In genomic region chr12:110575326-110575725, GRCh38 we compare ENCODE assay signal across 15 cellular contexts. TPM values are rescaled to one million over a fixed set of nuclear protein-coding genes. Genes with fewer than 3 reads are reported as not detected.
A peak's percentile ranks its signal among the peaks of the same experiment; 100 is the strongest.
DNase-seq lines count a peak whose midpoint lies in the region; ATAC-seq and TF ChIP-seq lines count a peak whose summit lies in the region.
"Had no signal": no experiment of that assay in that cellular context is flagged by ENCODE, and none has a peak within 500 bp of the region (broad histone marks: within the 10 kb centered on the region; RNA-seq: fewer than 3 reads in every experiment).

No MANE protein-coding gene starts in this region.

- intact Hi-C loops in Calu3 (cut with micrococcal nuclease; ENCODE audit: unreplicated experiment): no loop called here
- intact Hi-C loops in PC-3 (cut with micrococcal nuclease): no loop called here

- H3K4me3 ChIP-seq in PC-3 (ENCODE audit: low read length): no peak overlapping the region
- no peak overlapping the region for H3K4me3 ChIP-seq in fibroblast of villous mesenchyme (ENCODE audit: low read depth, low read length)
- H3K4me3 ChIP-seq: HAP-1, SJSA1 had no signal

- peak overlapping the region; percentile 96 for H3K27ac Mint-ChIP-seq in Calu3 (ENCODE audit: unreplicated experiment)

- no peak for ATAC-seq in PC-3
- no peak for ATAC-seq in SK-N-SH treated with all-trans-retinoic acid at 6 μM for 48 hours
- no peak for ATAC-seq in GM21390 (IDR thresholded peaks at IDR 0.05; ENCODE audit: unreplicated experiment)

- H3K4me2 ChIP-seq in PC-3 (ENCODE audit: low read length): peak overlapping the region; percentile 4; the same call in 1 of the 2 replicates

- H3K36me3 Mint-ChIP-seq in Calu3 (ENCODE audit: insufficient read depth, unreplicated experiment): peaks cover 32% of the 10 kb centered on the region

- no peaks in the 10 kb centered on the region for H3K27me3 Mint-ChIP-seq in Calu3 (ENCODE audit: unreplicated experiment)

- H4K20me1 ChIP-seq in PC-3 (ENCODE audit: low read length): 0 out of 2 replicates have a peak, but pooled peaks cover 10% of the 10 kb centered on the region

- BruUV-seq in Calu3 (replicated peaks; lab: Mats Ljungman, UMichigan) (no TSS peak), PC-3 (replicated peaks; lab: Mats Ljungman, UMichigan) (no TSS peak)

- peaks cover 85% of the 10 kb centered on the region for H3K79me2 ChIP-seq in PC-3 (ENCODE audit: low read length)

- POLR2A ChIA-PET in PC-3 (lab: Charles Lee; ENCODE audit: unreplicated experiment): no interaction called here

- H3K27me3 ChIP-seq in PC-3 (ENCODE audit: low read length): no peaks in the 10 kb centered on the region
- H3K27me3 ChIP-seq: SJSA1 had no signal

- CTCF ChIA-PET in Calu3 (lab: Charles Lee): interaction anchor here (0.6 to 1.2 kb wide), 8 partner anchors 10 to 364 kb away, joined by 3 to 8 read pairs (median 5); no protein-coding TSS in a partner anchor
- CTCF ChIA-PET in PC-3 (lab: Charles Lee): interaction anchor here (0.7 kb wide), 1 partner anchor 106 kb away, joined by 3 read pairs; the partner anchor contains the start of gene FAM216A

- H3K4me3 Mint-ChIP-seq in Calu3 (ENCODE audit: low read depth, unreplicated experiment): peak overlapping the region; percentile 26

- no peak overlapping the region for H3K9ac ChIP-seq in PC-3 (ENCODE audit: low read length)

- H2AFZ ChIP-seq in PC-3 (ENCODE audit: low read length): no peak overlapping the region

- peaks cover 44% of the 10 kb centered on the region for H3K4me1 Mint-ChIP-seq in Calu3 (ENCODE audit: low read depth, unreplicated experiment)

- DNase-seq in Calu3 (no peak), PC-3 (no peak), fibroblast of villous mesenchyme (ENCODE audit: low read depth) (peak; percentile 56), renal cortical epithelial cell (ENCODE audit: low read depth) (peak; percentile 72), COLO829 (ENCODE audit: low spot score) (no peak), NCI-H524 treated with DMSO at 0.1 percent for 48 hours (lab: John Stamatoyannopoulos, UW) (no peak)
- DNase-seq: activated CD8-positive, alpha-beta memory T cell treated with anti-CD3 and anti-CD28 coated beads for 24 hours; COR-L47; NCI-H446; nucleus accumbens; stimulated activated CD4-positive, alpha-beta T cell treated with anti-CD3 and anti-CD28 coated beads, Interleukin-2, amount 100 ng/mL, for 48 hours had no signal

- peaks cover 19% of the 10 kb centered on the region for H3K36me3 ChIP-seq in PC-3 (ENCODE audit: low read depth, low read length)

- peaks cover 21% of the 10 kb centered on the region for H3F3A ChIP-seq in PC-3 (ENCODE audit: low read length, unreplicated experiment)

- no peaks in the 10 kb centered on the region for H3K9me2 ChIP-seq in PC-3 (replicated peaks; ENCODE audit: low read length)

- peaks cover 41% of the 10 kb centered on the region for H3K4me1 ChIP-seq in PC-3 (ENCODE audit: insufficient read depth, low read length)

- peaks cover 4% of the 10 kb centered on the region for H3K9me3 Mint-ChIP-seq in Calu3 (ENCODE audit: low read depth, unreplicated experiment)

- no peak overlapping the region for H3K27ac ChIP-seq in PC-3 (ENCODE audit: low read length)
- H3K27ac ChIP-seq: SJSA1 had no signal

- TF ChIP-seq CTCF in Calu3 (IDR thresholded peaks at IDR 0.05; ENCODE audit: unreplicated experiment) (no peak), PC-3 (conservative IDR thresholded peaks at IDR 0.05; ENCODE audit: low read depth, low read length) (no peak), fibroblast of villous mesenchyme (IDR thresholded peaks at IDR 0.05; ENCODE audit: insufficient read depth, low read depth, low read length) (no peak)

- H3K9me3 ChIP-seq in PC-3 (ENCODE audit: low read length): peaks cover 8% of the 10 kb centered on the region

TF ChIP-seq in SK-N-SH treated with all-trans-retinoic acid at 6 μM for 48 hours, 23 proteins besides CTCF, POLR2A, EP300 and RAD21:
- TF ChIP-seq SNAI2 (CRISPR knock-in tag; IDR thresholded peaks at IDR 0.05) (no peak), TOX (CRISPR knock-in tag; IDR thresholded peaks at IDR 0.05; ENCODE audit: borderline replicate concordance) (no peak), OSR1 (CRISPR knock-in tag; IDR thresholded peaks at IDR 0.05) (no peak), ZNF8 (CRISPR knock-in tag; IDR thresholded peaks at IDR 0.05) (no peak), TCF4 (CRISPR knock-in tag; IDR thresholded peaks at IDR 0.05; ENCODE audit: borderline replicate concordance) (no peak), GLIS3 (CRISPR knock-in tag; IDR thresholded peaks at IDR 0.05) (no peak), RARB (CRISPR knock-in tag; IDR thresholded peaks at IDR 0.05) (no peak), ZNF70 (CRISPR knock-in tag; IDR thresholded peaks at IDR 0.05) (no peak), PPARA (CRISPR knock-in tag; IDR thresholded peaks at IDR 0.05; ENCODE audit: borderline replicate concordance) (no peak), ZNF565 (CRISPR knock-in tag; conservative IDR thresholded peaks at IDR 0.05; ENCODE audit: low read depth) (no peak), CSDC2 (CRISPR knock-in tag; IDR thresholded peaks at IDR 0.05) (no peak), PATZ1 (CRISPR knock-in tag; IDR thresholded peaks at IDR 0.05; ENCODE audit: borderline replicate concordance) (no peak), POU6F1 (CRISPR knock-in tag; IDR thresholded peaks at IDR 0.05; ENCODE audit: borderline replicate concordance, low read depth) (no peak), BACH2 (CRISPR knock-in tag; IDR thresholded peaks at IDR 0.05; ENCODE audit: borderline replicate concordance) (no peak), ISL1 (CRISPR knock-in tag; IDR thresholded peaks at IDR 0.05) (no peak)
- TF ChIP-seq, protein P1, sequence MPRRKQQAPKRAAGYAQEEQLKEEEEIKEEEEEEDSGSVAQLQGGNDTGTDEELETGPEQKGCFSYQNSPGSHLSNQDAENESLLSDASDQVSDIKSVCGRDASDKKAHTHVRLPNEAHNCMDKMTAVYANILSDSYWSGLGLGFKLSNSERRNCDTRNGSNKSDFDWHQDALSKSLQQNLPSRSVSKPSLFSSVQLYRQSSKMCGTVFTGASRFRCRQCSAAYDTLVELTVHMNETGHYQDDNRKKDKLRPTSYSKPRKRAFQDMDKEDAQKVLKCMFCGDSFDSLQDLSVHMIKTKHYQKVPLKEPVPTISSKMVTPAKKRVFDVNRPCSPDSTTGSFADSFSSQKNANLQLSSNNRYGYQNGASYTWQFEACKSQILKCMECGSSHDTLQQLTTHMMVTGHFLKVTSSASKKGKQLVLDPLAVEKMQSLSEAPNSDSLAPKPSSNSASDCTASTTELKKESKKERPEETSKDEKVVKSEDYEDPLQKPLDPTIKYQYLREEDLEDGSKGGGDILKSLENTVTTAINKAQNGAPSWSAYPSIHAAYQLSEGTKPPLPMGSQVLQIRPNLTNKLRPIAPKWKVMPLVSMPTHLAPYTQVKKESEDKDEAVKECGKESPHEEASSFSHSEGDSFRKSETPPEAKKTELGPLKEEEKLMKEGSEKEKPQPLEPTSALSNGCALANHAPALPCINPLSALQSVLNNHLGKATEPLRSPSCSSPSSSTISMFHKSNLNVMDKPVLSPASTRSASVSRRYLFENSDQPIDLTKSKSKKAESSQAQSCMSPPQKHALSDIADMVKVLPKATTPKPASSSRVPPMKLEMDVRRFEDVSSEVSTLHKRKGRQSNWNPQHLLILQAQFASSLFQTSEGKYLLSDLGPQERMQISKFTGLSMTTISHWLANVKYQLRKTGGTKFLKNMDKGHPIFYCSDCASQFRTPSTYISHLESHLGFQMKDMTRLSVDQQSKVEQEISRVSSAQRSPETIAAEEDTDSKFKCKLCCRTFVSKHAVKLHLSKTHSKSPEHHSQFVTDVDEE (CRISPR knock-in tag; IDR thresholded peaks at IDR 0.05): no peak

RNA-seq across cellular contexts. Expression of gene PPTC7, which starts 7.8 kb away (rescaled TPM):
- total RNA-seq in Calu3 (2022): 26.0 and 27.8 TPM in 2 replicates
- total RNA-seq in PC-3 (2014; rRNA removed): 9.0 and 16.0 TPM in 2 replicates
- total RNA-seq in fibroblast of villous mesenchyme: 6.4 and 9.5 TPM in 2 replicates
- total RNA-seq in renal cortical epithelial cell: 10.6 and 21.3 TPM in 2 replicates

RNA-seq across cellular contexts. Expression of gene TCTN1, which starts 38.6 kb away (rescaled TPM):
- total RNA-seq in Calu3 (2022) (41.0 and 41.8 TPM in 2 replicates), PC-3 (2014; rRNA removed) (40.0 and 40.6 TPM in 2 replicates), fibroblast of villous mesenchyme (26.4 and 28.9 TPM in 2 replicates), renal cortical epithelial cell (11.8 and 56.2 TPM in 2 replicates)

Comparison
In these comparisons a context has a peak if more than half of its experiments do, and no peak if none do; other contexts are left out.
1. DNase-seq: peak in fibroblast of villous mesenchyme (single experiment) and renal cortical epithelial cell (single experiment); none in Calu3 (single experiment), PC-3 (single experiment), COLO829 (single experiment) and NCI-H524 treated with DMSO at 0.1 percent for 48 hours (single experiment).